Comparison of ENCODE assay signal across 17 cellular contexts in genomic region chr20:31746068-31746878, GRCh38. TPM values are rescaled to one million over a fixed set of nuclear protein-coding genes. Genes with fewer than 3 reads are reported as not detected.
DNase-seq lines count a peak whose midpoint lies in the region; ATAC-seq and TF ChIP-seq lines count a peak whose summit lies in the region.
"Had no signal": no experiment of that assay in that cellular context is flagged by ENCODE, and none has a peak within 500 bp of the region (broad histone marks: within the 10 kb centered on the region; RNA-seq: fewer than 3 reads in every experiment).

No MANE protein-coding gene starts in this region.

- H3K9ac ChIP-seq in fibroblast of lung (ENCODE audit: insufficient read depth, low read length) = no peak overlapping the region
- H3K9ac ChIP-seq in skeletal muscle satellite cell (ENCODE audit: low read depth, low read length) = no peak overlapping the region

- peaks cover 46% of the 10 kb centered on the region for H3K36me3 Mint-ChIP-seq in activated naive CD8-positive, alpha-beta T cell treated with anti-CD3 and anti-CD28 coated beads, Interleukin-2, amount 50 U/mL, for 24 hours (ENCODE audit: low read depth)

- H3K4me1 Mint-ChIP-seq in activated naive CD8-positive, alpha-beta T cell treated with anti-CD3 and anti-CD28 coated beads, Interleukin-2, amount 50 U/mL, for 24 hours = peaks cover 2% of the 10 kb centered on the region

- peaks cover 5% of the 10 kb centered on the region for H3K4me1 ChIP-seq in fibroblast of lung (ENCODE audit: control insufficient read depth, extremely low read depth, insufficient read depth, low read length)
- H3K4me1 ChIP-seq in skeletal muscle satellite cell (ENCODE audit: control insufficient read depth, insufficient read depth, low read length) = peaks cover 37% of the 10 kb centered on the region
- H3K4me1 ChIP-seq: left lung had no signal

- H3K9me3 ChIP-seq in fibroblast of lung (ENCODE audit: control insufficient read depth, insufficient read depth, low read depth, low read length) (no peaks in the 10 kb centered on the region), skeletal muscle satellite cell (replicated peaks; ENCODE audit: low read length) (no peaks in the 10 kb centered on the region)
- H3K9me3 ChIP-seq: left lung had no signal

- H3K4me2 ChIP-seq in fibroblast of lung (ENCODE audit: extremely low read depth, insufficient read depth, low read length) (peak overlapping the region; percentile 50), skeletal muscle satellite cell (ENCODE audit: low read length) (peak overlapping the region; percentile 37)
- H3K4me2 ChIP-seq: hepatocyte, PC-9 had no signal

- H4K20me1 ChIP-seq in fibroblast of lung (ENCODE audit: control insufficient read depth, extremely low read depth, insufficient read depth, low read length) = no peaks in the 10 kb centered on the region

- no peak overlapping the region for H2AFZ ChIP-seq in fibroblast of lung (ENCODE audit: low read length)
- H2AFZ ChIP-seq: hepatocyte, PC-9 had no signal

- H3K27me3 ChIP-seq in fibroblast of lung (ENCODE audit: control insufficient read depth, insufficient read depth, low read length) (no peaks in the 10 kb centered on the region), skeletal muscle satellite cell (ENCODE audit: control insufficient read depth, insufficient read depth, low read length) (no peaks in the 10 kb centered on the region)
- H3K27me3 ChIP-seq: hepatocyte, left lung had no signal

- no peak for DNase-seq in activated CD4-positive, CD25-positive, alpha-beta regulatory T cell treated with anti-CD3 and anti-CD28 coated beads, Interleukin-2, amount 50 U/mL, for 72 hours
- DNase-seq in NCI-H69 (lab: John Stamatoyannopoulos, UW) (peak; percentile 29), fibroblast of lung (ENCODE audit: low read depth in 2 of 2) (no peak), DMS114 treated with DMSO at 0.1 percent for 48 hours (lab: John Stamatoyannopoulos, UW; ENCODE audit: unreplicated experiment) (no peak), NCI-H2029 (lab: John Stamatoyannopoulos, UW) (no peak)
- DNase-seq in activated naive CD8-positive, alpha-beta T cell treated with anti-CD3 and anti-CD28 coated beads, Interleukin-2, amount 50 U/mL, for 24 hours = no peak
- DNase-seq: activated gamma-delta T cell; dermis blood vessel endothelial cell; left lung; NCI-H1092; NCI-H446 treated with DMSO at 0.1 percent for 48 hours; PC-9; stimulated activated CD4-positive, alpha-beta T cell treated with anti-CD3 and anti-CD28 coated beads, Interleukin-1b, Interleukin-23, amount 100 ng/mL, for 48 hours had no signal

- no peak for TF ChIP-seq CTCF in fibroblast of lung (conservative IDR thresholded peaks at IDR 0.05 in 1 of 2, IDR thresholded peaks at IDR 0.05 in 1 of 2; ENCODE audit: low read depth in 1 of 2, low read length in 2 of 2)

- H3K27me3 Mint-ChIP-seq in activated naive CD8-positive, alpha-beta T cell treated with anti-CD3 and anti-CD28 coated beads, Interleukin-2, amount 50 U/mL, for 24 hours = no peaks in the 10 kb centered on the region

- peak overlapping the region; percentile 41 for H3K27ac ChIP-seq in fibroblast of lung (ENCODE audit: insufficient read depth, low read length)
- H3K27ac ChIP-seq: hepatocyte, left lung, PC-9 had no signal

- peaks cover 89% of the 10 kb centered on the region for H3K79me2 ChIP-seq in fibroblast of lung (ENCODE audit: control insufficient read depth, insufficient read depth, low read length)

- no peak overlapping the region for H3K27ac Mint-ChIP-seq in activated naive CD8-positive, alpha-beta T cell treated with anti-CD3 and anti-CD28 coated beads, Interleukin-2, amount 50 U/mL, for 24 hours

- ATAC-seq in activated CD4-positive, CD25-positive, alpha-beta regulatory T cell treated with anti-CD3 and anti-CD28 coated beads, Interleukin-2, amount 50 U/mL, for 24 hours = peak; percentile 38 to 79
- ATAC-seq in activated naive CD8-positive, alpha-beta T cell treated with anti-CD3 and anti-CD28 coated beads, Interleukin-2, amount 50 U/mL, for 24 hours = no peak
- ATAC-seq: esophagus mucosa, left lung had no signal

- H3K4me3 ChIP-seq in fibroblast of lung (replicated peaks in 1 of 4; ENCODE audit: control extremely low read depth in 1 of 4, insufficient read depth in 1 of 4, low read depth in 3 of 4, low read length in 4 of 4) = no peak overlapping the region
- H3K4me3 ChIP-seq in skeletal muscle satellite cell (ENCODE audit: low read length) = no peak overlapping the region
- H3K4me3 ChIP-seq: hepatocyte, left lung, PC-9 had no signal

- H3K9me3 Mint-ChIP-seq in activated naive CD8-positive, alpha-beta T cell treated with anti-CD3 and anti-CD28 coated beads, Interleukin-2, amount 50 U/mL, for 24 hours = no peaks in the 10 kb centered on the region

- H3K36me3 ChIP-seq in fibroblast of lung (ENCODE audit: control insufficient read depth, insufficient read depth, low read length) (peaks cover 2% of the 10 kb centered on the region), skeletal muscle satellite cell (ENCODE audit: insufficient read depth, low read length) (peaks cover 6% of the 10 kb centered on the region)
- H3K36me3 ChIP-seq: left lung had no signal

- no peak overlapping the region for H3K4me3 Mint-ChIP-seq in activated naive CD8-positive, alpha-beta T cell treated with anti-CD3 and anti-CD28 coated beads, Interleukin-2, amount 50 U/mL, for 24 hours

RNA-seq across cellular contexts. Expression of gene TPX2, which starts 7.2 kb away (rescaled TPM):
- total RNA-seq in fibroblast of lung = 5.4 and 21.0 TPM in 2 replicates
- 19.9 and 72.2 TPM in 2 replicates for polyA plus RNA-seq in fibroblast of lung
- polyA plus RNA-seq in fibroblast of lung (2012) = 21.0 and 71.3 TPM in 2 replicates
- 6.1 and 22.6 TPM in 2 replicates for polyA minus RNA-seq in fibroblast of lung (ENCODE audit: low replicate concordance)
- 45.4 and 60.7 TPM in 2 replicates for total RNA-seq in skeletal muscle satellite cell (2012; rRNA removed)

RNA-seq across cellular contexts. Expression of gene BCL2L1, which starts 23.6 kb away (rescaled TPM):
- total RNA-seq in fibroblast of lung = 50.8 and 77.1 TPM in 2 replicates
- 61.8 and 107 TPM in 2 replicates for polyA plus RNA-seq in fibroblast of lung
- 63.9 and 103 TPM in 2 replicates for polyA plus RNA-seq in fibroblast of lung (2012)
- polyA minus RNA-seq in fibroblast of lung (ENCODE audit: low replicate concordance) = 62.6 and 98.4 TPM in 2 replicates
- 158 and 187 TPM in 2 replicates for total RNA-seq in skeletal muscle satellite cell (2012; rRNA removed)
